Comparison of ENCODE assay signal across 23 cellular contexts in genomic region chr5:11346336-11346735, GRCh38.
"Had no signal": no experiment of that assay in that cellular context is flagged by ENCODE, and none has a peak within 500 bp of the region (broad histone marks: within the 10 kb centered on the region; RNA-seq: fewer than 3 reads in every experiment).

No MANE protein-coding gene starts in this region.

- H2AFZ ChIP-seq: hepatocyte had no signal

- H3K27ac ChIP-seq: hepatocyte, neutrophil, right lobe of liver, skin epidermis, thoracic aorta had no signal

- DNase-seq: activated CD4-positive, alpha-beta T cell treated with anti-CD3 and anti-CD28 coated beads for 1 hour; activated CD4-positive, alpha-beta T cell treated with anti-CD3 and anti-CD28 coated beads, Interleukin-2, amount 50 U/mL, for 1 hour; activated CD8-positive, alpha-beta T cell treated with anti-CD3 and anti-CD28 coated beads for 36 hours; activated naive CD8-positive, alpha-beta T cell treated with anti-CD3 and anti-CD28 coated beads, Interleukin-2, amount 50 U/mL, for 24 hours; activated T-cell treated with anti-CD3 and anti-CD28 coated beads, Interleukin-2, amount 50 U/mL, for 48 hours; amygdala; central memory CD4-positive, alpha-beta T cell; dermis blood vessel endothelial cell; effector CD8-positive, alpha-beta T cell; left cardiac atrium; left ventricle myocardium superior; right lobe of liver; stimulated activated CD4-positive, alpha-beta T cell treated with anti-CD3 and anti-CD28 coated beads, Interleukin-4, amount 100 ng/mL, for 24 hours; T-helper 17 cell had no signal

- H3K27me3 Mint-ChIP-seq: activated naive CD8-positive, alpha-beta T cell treated with anti-CD3 and anti-CD28 coated beads, Interleukin-2, amount 50 U/mL, for 24 hours; T-helper 17 cell had no signal

- H3K4me1 Mint-ChIP-seq: activated naive CD4-positive, alpha-beta T cell treated with anti-CD3 and anti-CD28 coated beads, Interleukin-2, amount 50 U/mL, for 24 hours; activated naive CD8-positive, alpha-beta T cell treated with anti-CD3 and anti-CD28 coated beads, Interleukin-2, amount 50 U/mL, for 24 hours; nephron; stimulated activated effector memory CD8-positive, alpha-beta T cell treated with anti-CD3 and anti-CD28 coated beads, Interleukin-12 subunit alpha, Interleukin-12 subunit beta, amount 100 ng/mL, for 72 hours; T-helper 17 cell had no signal

- H3K4me1 ChIP-seq: right lobe of liver had no signal

- H3K4me3 Mint-ChIP-seq: activated CD8-positive, alpha-beta T cell treated with anti-CD3 and anti-CD28 coated beads for 36 hours; activated naive CD4-positive, alpha-beta T cell treated with anti-CD3 and anti-CD28 coated beads, Interleukin-2, amount 50 U/mL, for 24 hours; activated naive CD8-positive, alpha-beta T cell treated with anti-CD3 and anti-CD28 coated beads, Interleukin-2, amount 50 U/mL, for 24 hours; nephron; stimulated activated effector memory CD8-positive, alpha-beta T cell treated with anti-CD3 and anti-CD28 coated beads, Interleukin-12 subunit alpha, Interleukin-12 subunit beta, amount 100 ng/mL, for 72 hours; stimulated activated naive CD8-positive, alpha-beta T cell treated with anti-CD3 and anti-CD28 coated beads, Interleukin-15, Interleukin-2, amounts not matched to agents 100 ng/mL and 50 ng/mL, for 24 hours; T-helper 17 cell had no signal

- H3K27me3 ChIP-seq: hepatocyte, neutrophil, right lobe of liver had no signal

- H3K36me3 ChIP-seq: neutrophil, right lobe of liver, thoracic aorta had no signal

- H3K4me3 ChIP-seq: hepatocyte, right lobe of liver, skin epidermis, thoracic aorta had no signal

- H3K9me3 Mint-ChIP-seq: activated CD8-positive, alpha-beta T cell treated with anti-CD3 and anti-CD28 coated beads for 36 hours; activated naive CD4-positive, alpha-beta T cell treated with anti-CD3 and anti-CD28 coated beads, Interleukin-2, amount 50 U/mL, for 24 hours; activated naive CD8-positive, alpha-beta T cell treated with anti-CD3 and anti-CD28 coated beads, Interleukin-2, amount 50 U/mL, for 24 hours; activated T-helper 2 cell treated with anti-CD3 and anti-CD28 coated beads, Interferon-gamma antibody, Interleukin-2, Interleukin-4, amounts not matched to agents 10 μg/mL and 5 μg/mL and 100 μg/mL, durations not matched to agents 14 hours and 24 hours and 36 hours; nephron; stimulated activated naive CD8-positive, alpha-beta T cell treated with anti-CD3 and anti-CD28 coated beads, Interleukin-15, Interleukin-2, amounts not matched to agents 100 ng/mL and 50 ng/mL, for 24 hours had no signal

- H3K9me3 ChIP-seq: neutrophil, right lobe of liver, thoracic aorta had no signal

- H3K27ac Mint-ChIP-seq: activated CD8-positive, alpha-beta T cell treated with anti-CD3 and anti-CD28 coated beads for 36 hours; activated naive CD4-positive, alpha-beta T cell treated with anti-CD3 and anti-CD28 coated beads, Interleukin-2, amount 50 U/mL, for 24 hours; activated naive CD8-positive, alpha-beta T cell treated with anti-CD3 and anti-CD28 coated beads, Interleukin-2, amount 50 U/mL, for 24 hours; activated T-helper 2 cell treated with anti-CD3 and anti-CD28 coated beads, Interferon-gamma antibody, Interleukin-2, Interleukin-4, amounts not matched to agents 10 μg/mL and 5 μg/mL and 100 μg/mL, durations not matched to agents 14 hours and 24 hours and 36 hours; nephron; stimulated activated effector memory CD8-positive, alpha-beta T cell treated with anti-CD3 and anti-CD28 coated beads, Interleukin-12 subunit alpha, Interleukin-12 subunit beta, amount 100 ng/mL, for 72 hours; stimulated activated naive CD8-positive, alpha-beta T cell treated with anti-CD3 and anti-CD28 coated beads, Interleukin-15, Interleukin-2, amounts not matched to agents 100 ng/mL and 50 ng/mL, for 24 hours; T-helper 17 cell had no signal

- H3K4me2 ChIP-seq: hepatocyte had no signal

- H3K36me3 Mint-ChIP-seq: activated naive CD4-positive, alpha-beta T cell treated with anti-CD3 and anti-CD28 coated beads, Interleukin-2, amount 50 U/mL, for 24 hours; stimulated activated effector memory CD8-positive, alpha-beta T cell treated with anti-CD3 and anti-CD28 coated beads, Interleukin-12 subunit alpha, Interleukin-12 subunit beta, amount 100 ng/mL, for 72 hours had no signal
